Comparison of ENCODE assay signal across 15 cellular contexts in the genomic region with DNA sequence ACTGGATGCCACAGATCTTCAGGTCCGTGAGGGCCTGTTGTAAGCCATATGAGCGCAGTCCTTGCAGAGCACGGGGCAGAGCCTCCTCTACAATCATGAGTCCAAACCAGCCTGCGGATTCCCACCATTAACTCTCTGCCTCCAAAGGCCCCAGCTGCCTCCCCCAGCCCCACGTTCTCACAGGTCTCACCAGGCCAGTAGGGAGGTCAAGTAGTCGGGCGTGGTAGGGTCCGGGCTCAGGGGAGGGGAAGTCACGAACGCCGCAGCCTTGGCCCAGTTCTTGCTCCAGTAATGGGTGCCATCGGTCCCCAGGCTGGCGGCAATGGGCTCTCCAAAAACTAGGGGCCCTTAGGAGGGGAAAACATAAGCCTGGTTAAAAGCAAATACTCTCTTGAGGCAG. TPM values are rescaled to one million over a fixed set of nuclear protein-coding genes. Genes with fewer than 3 reads are reported as not detected.
DNase-seq lines count a peak whose midpoint lies in the region; ATAC-seq and TF ChIP-seq lines count a peak whose summit lies in the region.
"Had no signal": no experiment of that assay in that cellular context is flagged by ENCODE, and none has a peak within 500 bp of the region (broad histone marks: within the 10 kb centered on the region; RNA-seq: fewer than 3 reads in every experiment).

No MANE protein-coding gene starts in this region.

- no peak overlapping the region; the same call in 1 of the 2 replicates for H3K4me2 ChIP-seq in BLaER1

- H3K36me3 ChIP-seq in BLaER1: peaks cover 92% of the 10 kb centered on the region
- H3K36me3 ChIP-seq in muscle layer of duodenum (ENCODE audit: control insufficient read depth in 1 of 2, insufficient read depth in 2 of 2, low read length in 2 of 2): no peaks in the 10 kb centered on the region
- H3K36me3 ChIP-seq in subcutaneous abdominal adipose tissue (ENCODE audit: control insufficient read depth in 5 of 5, insufficient read depth in 5 of 5, low read length in 5 of 5): no peaks in the 10 kb centered on the region
- peaks cover 47% of the 10 kb centered on the region for H3K36me3 ChIP-seq in SJCRH30

- ATAC-seq in GM21576 (IDR thresholded peaks at IDR 0.05; ENCODE audit: unreplicated experiment): no peak
- ATAC-seq: HCT116 had no signal

- no peak for TF ChIP-seq CTCF in coronary artery (IDR thresholded peaks at IDR 0.05)

- DNase-seq in coronary artery (ENCODE audit: low spot score): no peak
- no peak for DNase-seq in SJCRH30
- no peak for DNase-seq in COR-L47 (lab: John Stamatoyannopoulos, UW)
- DNase-seq in NCI-H1694 treated with DMSO at 0.1 percent for 48 hours (lab: John Stamatoyannopoulos, UW): no peak
- DNase-seq: CD4-positive, alpha-beta memory T cell; GOT3; MM.1S; NCI-H1092 treated with DMSO at 0.1 percent for 48 hours; NCI-H146; SHP77 had no signal

- no peak overlapping the region for H3K4me3 ChIP-seq in BLaER1
- peak overlapping the region; percentile 59 for H3K4me3 ChIP-seq in coronary artery
- H3K4me3 ChIP-seq in muscle layer of duodenum (ENCODE audit: low read depth in 1 of 2, low read length in 2 of 2): no peak overlapping the region
- peak overlapping the region in 1 of 5 donors; percentile 31 for H3K4me3 ChIP-seq in subcutaneous abdominal adipose tissue (ENCODE audit: low read depth in 1 of 5, low read length in 5 of 5)
- H3K4me3 ChIP-seq in SJCRH30: no peak overlapping the region

- H3K9me3 ChIP-seq in BLaER1: no peaks in the 10 kb centered on the region; the same call in 1 of the 2 replicates
- no peaks in the 10 kb centered on the region for H3K9me3 ChIP-seq in muscle layer of duodenum (ENCODE audit: control insufficient read depth in 1 of 2, low read length in 2 of 2)
- H3K9me3 ChIP-seq in subcutaneous abdominal adipose tissue (ENCODE audit: control insufficient read depth in 5 of 5, low read length in 5 of 5): no peaks in the 10 kb centered on the region
- H3K9me3 ChIP-seq in SJCRH30 (replicated peaks): no peaks in the 10 kb centered on the region

- H4K20me1 ChIP-seq in BLaER1: peaks cover 25% of the 10 kb centered on the region

- H3K4me1 ChIP-seq in BLaER1 (peaks cover 74% of the 10 kb centered on the region), muscle layer of duodenum (ENCODE audit: control insufficient read depth in 1 of 2, insufficient read depth in 2 of 2, low read length in 2 of 2) (peaks cover 3 to 11% of the 10 kb centered on the region in 2 donors), subcutaneous abdominal adipose tissue (ENCODE audit: control insufficient read depth in 5 of 5, insufficient read depth in 5 of 5, low read length in 5 of 5) (peaks cover 5 to 19% (median 18%) of the 10 kb centered on the region in 5 donors), SJCRH30 (peaks cover 6% of the 10 kb centered on the region; the same call in 1 of the 2 replicates)

- H3K27ac ChIP-seq in BLaER1: 0 out of 2 replicates have a peak overlapping the region, but pooled peaks have one; percentile 23
- H3K27ac ChIP-seq in coronary artery: peak overlapping the region in 1 of 2 donors; percentile 62
- H3K27ac ChIP-seq in muscle layer of duodenum (ENCODE audit: low read length): peak overlapping the region; percentile 4
- peak overlapping the region; percentile 70 for H3K27ac ChIP-seq in subcutaneous abdominal adipose tissue (ENCODE audit: low read depth, low read length)
- H3K27ac ChIP-seq in SJCRH30: no peak overlapping the region

- H3K27me3 ChIP-seq in BLaER1 (no peaks in the 10 kb centered on the region), muscle layer of duodenum (ENCODE audit: low read depth, low read length) (no peaks in the 10 kb centered on the region), subcutaneous abdominal adipose tissue (ENCODE audit: control insufficient read depth in 5 of 5, insufficient read depth in 4 of 5, low read length in 5 of 5) (no peaks in the 10 kb centered on the region), SJCRH30 (no peaks in the 10 kb centered on the region)

- no peak overlapping the region for H3K9ac ChIP-seq in BLaER1
- H3K9ac ChIP-seq in subcutaneous abdominal adipose tissue (ENCODE audit: low read length in 5 of 5): peak overlapping the region in 1 of 5 donors; percentile 31

RNA-seq across cellular contexts. Expression of gene CRMP1, which starts 53.6 kb away (rescaled TPM):
- 87.0 and 88.0 TPM in 2 replicates for total RNA-seq in SJCRH30 (2014; rRNA removed; shearing (Covaris generic))
- total RNA-seq: CD4-positive, alpha-beta memory T cell had no signal
